ENCODE assay signal across 13 cellular contexts in the genomic region with DNA sequence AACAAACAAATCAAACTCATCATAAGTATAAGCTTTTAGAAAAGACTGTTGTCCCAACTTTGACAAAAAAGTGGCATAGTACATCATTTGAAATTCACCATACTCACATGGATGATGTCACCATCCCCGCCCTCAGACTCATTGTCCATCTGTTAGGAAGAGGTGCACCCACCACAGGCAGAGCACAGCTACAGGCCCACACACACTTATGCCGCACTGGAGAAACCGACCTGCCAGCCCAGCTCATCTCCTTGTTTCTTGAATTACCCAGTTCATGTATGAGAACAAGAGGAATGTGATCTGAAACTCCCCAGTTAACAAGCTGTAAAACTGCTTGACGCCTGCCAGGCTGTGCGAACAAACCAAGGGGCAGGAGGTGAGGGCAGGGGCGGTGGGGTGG.
"Had no signal": no experiment of that assay in that cellular context is flagged by ENCODE, and none has a peak within 500 bp of the region (broad histone marks: within the 10 kb centered on the region; RNA-seq: fewer than 3 reads in every experiment).

No MANE protein-coding gene starts in this region.

- DNase-seq: dermis blood vessel endothelial cell; effector CD8-positive, alpha-beta T cell; foreskin keratinocyte; heart left ventricle; immature natural killer cell; islet precursor cell; kidney; kidney glomerular epithelial cell; left colon; left lung; left ventricle myocardium superior; lower lobe of right lung; mesenchymal stem cell had no signal
